ENCODE assay signal across 11 cellular contexts in genomic region chr14:92653162-92653651, GRCh38.
DNase-seq lines count a peak whose midpoint lies in the region; ATAC-seq and TF ChIP-seq lines count a peak whose summit lies in the region.
"Had no signal": no experiment of that assay in that cellular context is flagged by ENCODE, and none has a peak within 500 bp of the region (broad histone marks: within the 10 kb centered on the region; RNA-seq: fewer than 3 reads in every experiment).

No MANE protein-coding gene starts in this region.

- H3K9me3 Mint-ChIP-seq in activated CD8-positive, alpha-beta T cell treated with anti-CD3 and anti-CD28 coated beads for 36 hours, result no peaks in the 10 kb centered on the region
- H3K9me3 Mint-ChIP-seq in memory B cell, result no peaks in the 10 kb centered on the region

- H3K4me3 ChIP-seq in heart left ventricle (peak overlapping the region in 10 of 12 donors; percentile 6 to 63 (median 33)), transverse colon (peak overlapping the region in 3 of 4 donors; percentile 3 to 34 (median 21))

- no peak for DNase-seq in heart left ventricle
- DNase-seq in Right ventricle myocardium superior, result no peak
- DNase-seq in activated CD8-positive, alpha-beta T cell treated with anti-CD3 and anti-CD28 coated beads for 36 hours, result peak; percentile 59
- DNase-seq in memory B cell (ENCODE audit: low spot score in 2 of 2), result no peak
- no peak for DNase-seq in transverse colon
- no peak for DNase-seq in HUDEP-2 (lab: John Stamatoyannopoulos, UW; ENCODE audit: unreplicated experiment in 76 of 76)
- DNase-seq: BE2C, NCI-H82, T1000 had no signal

- in situ Hi-C loops in transverse colon (cut with MboI; ENCODE audit: low pct_ligation_motif_present in 1 of 4, low pct_unique_long_range_greater_than_20kb in 1 of 4, low sequenced_read_pairs in 3 of 4), result no loop called here

- peaks cover 70% of the 10 kb centered on the region for H3K36me3 Mint-ChIP-seq in activated CD8-positive, alpha-beta T cell treated with anti-CD3 and anti-CD28 coated beads for 36 hours (ENCODE audit: low read depth)
- H3K36me3 Mint-ChIP-seq in memory B cell, result peaks cover 32% of the 10 kb centered on the region

- peaks cover 0 to 22% (median 12%) of the 10 kb centered on the region in 9 donors for H3K36me3 ChIP-seq in heart left ventricle
- no peaks in the 10 kb centered on the region for H3K36me3 ChIP-seq in transverse colon
- H3K36me3 ChIP-seq: BE2C had no signal

- CTCF ChIA-PET in activated CD8-positive, alpha-beta T cell treated with anti-CD3 and anti-CD28 coated beads for 36 hours (lab: Charles Lee), result interaction anchor here (0.8 to 5.5 kb wide), 6 partner anchors 15 to 102 kb away, joined by 3 to 38 read pairs (median 6); no protein-coding TSS in a partner anchor

- H3K27ac ChIP-seq in heart left ventricle (peak overlapping the region in 6 of 12 donors; percentile 14 to 95 (median 49)), transverse colon (peak overlapping the region; percentile 83 to 92 (median 88))

- peaks cover 71% of the 10 kb centered on the region for H3K4me1 Mint-ChIP-seq in activated CD8-positive, alpha-beta T cell treated with anti-CD3 and anti-CD28 coated beads for 36 hours (ENCODE audit: low read depth)
- peaks cover 52% of the 10 kb centered on the region for H3K4me1 Mint-ChIP-seq in memory B cell

- H3K4me1 ChIP-seq in heart left ventricle, result peaks cover 0 to 70% (median 8%) of the 10 kb centered on the region in 12 donors
- peaks cover 13 to 42% (median 23%) of the 10 kb centered on the region in 4 donors for H3K4me1 ChIP-seq in transverse colon
- H3K4me1 ChIP-seq: BE2C had no signal

- H3K9me3 ChIP-seq in heart left ventricle (no peaks in the 10 kb centered on the region), transverse colon (no peaks in the 10 kb centered on the region)
- H3K9me3 ChIP-seq: BE2C had no signal

- peak overlapping the region; percentile 94 for H3K4me3 Mint-ChIP-seq in activated CD8-positive, alpha-beta T cell treated with anti-CD3 and anti-CD28 coated beads for 36 hours
- peak overlapping the region; percentile 96 for H3K4me3 Mint-ChIP-seq in memory B cell

- peak overlapping the region; percentile 97 for H3K27ac Mint-ChIP-seq in activated CD8-positive, alpha-beta T cell treated with anti-CD3 and anti-CD28 coated beads for 36 hours
- H3K27ac Mint-ChIP-seq in memory B cell, result peak overlapping the region; percentile 91

- H3K27me3 ChIP-seq in heart left ventricle (no peaks in the 10 kb centered on the region), transverse colon (no peaks in the 10 kb centered on the region)
- H3K27me3 ChIP-seq: BE2C had no signal

- H3K27me3 Mint-ChIP-seq in activated CD8-positive, alpha-beta T cell treated with anti-CD3 and anti-CD28 coated beads for 36 hours, result no peaks in the 10 kb centered on the region
- no peaks in the 10 kb centered on the region for H3K27me3 Mint-ChIP-seq in memory B cell

- TF ChIP-seq POLR2A in heart left ventricle (IDR thresholded peaks at IDR 0.05) (no peak), transverse colon (IDR thresholded peaks at IDR 0.05) (no peak)

- WGBS in heart left ventricle, 4 donors, result 84 to 95% (median 91%) methylated on average over 9 to 11 of the region's 11 CpGs
- WGBS in transverse colon (ENCODE audit: low coverage in 1 of 2), 2 donors, result 75 to 88% methylated on average over 2 to 11 of the region's 11 CpGs

- TF ChIP-seq EP300 in transverse colon (IDR thresholded peaks at IDR 0.05; ENCODE audit: low read depth), result no peak

- no peak for ATAC-seq in heart left ventricle
- ATAC-seq in Right ventricle myocardium superior (ENCODE audit: poor library complexity), result no peak
- no peak for ATAC-seq in activated CD8-positive, alpha-beta T cell treated with anti-CD3 and anti-CD28 coated beads for 36 hours
- ATAC-seq in memory B cell (ENCODE audit: low read depth), result no peak
- ATAC-seq in GM21447 (IDR thresholded peaks at IDR 0.05; ENCODE audit: unreplicated experiment), result no peak
- ATAC-seq in HG03097 (IDR thresholded peaks at IDR 0.05; ENCODE audit: low FRiP score, unreplicated experiment), result no peak

- POLR2A ChIA-PET in activated CD8-positive, alpha-beta T cell treated with anti-CD3 and anti-CD28 coated beads for 36 hours (lab: Charles Lee), result interaction anchor here (1.0 to 1.5 kb wide), 4 partner anchors 15 to 139 kb away, joined by 3 to 7 read pairs (median 6); no protein-coding TSS in a partner anchor

- TF ChIP-seq CTCF in heart left ventricle (IDR thresholded peaks at IDR 0.05), result no peak
- no peak for TF ChIP-seq CTCF in activated CD8-positive, alpha-beta T cell treated with anti-CD3 and anti-CD28 coated beads for 36 hours (IDR thresholded peaks at IDR 0.05)
- TF ChIP-seq CTCF in transverse colon (IDR thresholded peaks at IDR 0.05), result no peak

- intact Hi-C loops in heart left ventricle (cut with DNase I), result no loop called here
- intact Hi-C loops in Right ventricle myocardium superior (cut with DNase I), result no loop called here
- intact Hi-C loops in activated CD8-positive, alpha-beta T cell treated with anti-CD3 and anti-CD28 coated beads for 36 hours (cut with micrococcal nuclease), result loop anchor here (5.0 kb wide), 1 partner anchor 36 kb away; no protein-coding TSS in a partner anchor
- intact Hi-C loops in transverse colon (cut with DNase I; ENCODE audit: low total_unique reads), result loop anchor here (5.0 kb wide), 1 partner anchor 1314 kb away; no protein-coding TSS in a partner anchor

Comparison
In these comparisons a context has a peak if more than half of its experiments do, and no peak if none do; other contexts are left out.
1. intact Hi-C loops: an anchor here in activated CD8-positive, alpha-beta T cell treated with anti-CD3 and anti-CD28 coated beads for 36 hours (5.0 kb wide) and transverse colon (5.0 kb wide); none called in heart left ventricle and Right ventricle myocardium superior.